21 cellular contexts compared by ENCODE assay signal in the genomic region with DNA sequence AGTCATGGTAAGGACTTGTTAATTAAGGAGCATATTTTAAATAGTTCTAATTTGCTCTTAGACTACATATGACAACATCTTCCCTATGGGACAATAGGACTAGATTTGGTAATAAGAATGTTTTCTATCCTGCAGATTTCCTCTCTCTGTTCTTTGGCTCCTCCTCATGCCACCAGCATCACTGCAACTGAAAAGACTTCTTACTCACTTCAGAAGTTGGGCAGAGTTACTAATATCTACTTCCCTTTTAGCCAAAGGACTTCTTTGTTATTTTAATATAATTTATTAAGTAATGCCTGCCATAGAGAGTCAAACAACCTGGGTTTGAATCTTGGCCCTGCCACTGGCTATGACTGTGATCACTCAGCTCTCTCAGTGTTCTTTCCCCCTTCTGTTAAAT. TPM values are rescaled to one million over a fixed set of nuclear protein-coding genes. Genes with fewer than 3 reads are reported as not detected.
"Had no signal": no experiment of that assay in that cellular context is flagged by ENCODE, and none has a peak within 500 bp of the region (broad histone marks: within the 10 kb centered on the region; RNA-seq: fewer than 3 reads in every experiment).

No MANE protein-coding gene starts in this region.

- H3K4me3 ChIP-seq: adrenal gland, PC-9 had no signal

- H3K4me3 Mint-ChIP-seq: activated CD4-positive, alpha-beta T cell treated with anti-CD3 and anti-CD28 coated beads for 36 hours; activated CD8-positive, alpha-beta T cell treated with anti-CD3 and anti-CD28 coated beads for 36 hours; activated naive CD8-positive, alpha-beta T cell treated with anti-CD3 and anti-CD28 coated beads, Interleukin-2, amount 10 ng/mL, durations not matched to agents 7 days and 5 days had no signal

- DNase-seq: activated CD4-positive, alpha-beta T cell treated with anti-CD3 and anti-CD28 coated beads for 36 hours; activated CD8-positive, alpha-beta memory T cell treated with anti-CD3 and anti-CD28 coated beads, Interleukin-2, amount 50 U/mL, for 48 hours; activated CD8-positive, alpha-beta T cell treated with anti-CD3 and anti-CD28 coated beads for 36 hours; activated naive CD4-positive, alpha-beta T cell treated with anti-CD3 and anti-CD28 coated beads, Interleukin-2, amount 50 U/mL, for 16 hours; activated naive CD8-positive, alpha-beta T cell treated with anti-CD3 and anti-CD28 coated beads, Interleukin-2, amount 10 ng/mL, durations not matched to agents 7 days and 5 days; activated T-cell treated with anti-CD3 and anti-CD28 coated beads, Interleukin-2, amount 50 U/mL, for 1 hour; adrenal gland; anterior cingulate cortex; cerebellar nuclear complex; NCI-H1105 treated with DMSO at 0.1 percent for 48 hours; NCI-H1436 treated with DMSO at 0.1 percent for 48 hours; NCI-H187; NCI-H2081 treated with DMSO at 0.1 percent for 48 hours; NCI-H446; NCI-H524; PC-9; SHP77 treated with DMSO at 0.1 percent for 48 hours; T-helper 1 cell had no signal

- H3K9me3 Mint-ChIP-seq: activated CD8-positive, alpha-beta T cell treated with anti-CD3 and anti-CD28 coated beads for 36 hours had no signal

- H2AFZ ChIP-seq: PC-9 had no signal

- H3K27me3 ChIP-seq: adrenal gland had no signal

- H3K27ac Mint-ChIP-seq: activated CD4-positive, alpha-beta T cell treated with anti-CD3 and anti-CD28 coated beads for 36 hours; activated CD8-positive, alpha-beta T cell treated with anti-CD3 and anti-CD28 coated beads for 36 hours; activated naive CD8-positive, alpha-beta T cell treated with anti-CD3 and anti-CD28 coated beads, Interleukin-2, amount 10 ng/mL, durations not matched to agents 7 days and 5 days had no signal

- H3K27ac ChIP-seq: adrenal gland, PC-9, VCaP had no signal

- H3K9me3 ChIP-seq: adrenal gland had no signal

- ATAC-seq: activated CD4-positive, alpha-beta T cell treated with anti-CD3 and anti-CD28 coated beads for 36 hours; activated CD8-positive, alpha-beta T cell treated with anti-CD3 and anti-CD28 coated beads for 36 hours had no signal

- H3K4me2 ChIP-seq: PC-9 had no signal

- H3K27me3 Mint-ChIP-seq: activated CD4-positive, alpha-beta T cell treated with anti-CD3 and anti-CD28 coated beads for 36 hours; activated CD8-positive, alpha-beta T cell treated with anti-CD3 and anti-CD28 coated beads for 36 hours; activated naive CD8-positive, alpha-beta T cell treated with anti-CD3 and anti-CD28 coated beads, Interleukin-2, amount 10 ng/mL, durations not matched to agents 7 days and 5 days had no signal

RNA-seq across cellular contexts. Expression of a gene that starts 44.3 kb away (rescaled TPM):
- total RNA-seq: activated CD4-positive, alpha-beta T cell treated with anti-CD3 and anti-CD28 coated beads for 36 hours; activated CD8-positive, alpha-beta T cell treated with anti-CD3 and anti-CD28 coated beads for 36 hours; activated naive CD8-positive, alpha-beta T cell treated with anti-CD3 and anti-CD28 coated beads, Interleukin-2, amount 10 ng/mL, durations not matched to agents 7 days and 5 days; adrenal gland; cardiac septum; PC-9; T-helper 2 cell treated with Interferon-gamma antibody and Interleukin-4, amounts not matched to agents 100 ng/mL and 5 ng/mL, for 36 hours had no signal
- polyA plus RNA-seq: adrenal gland had no signal
